ENCODE assay signal across 7 cellular contexts in the genomic region with DNA sequence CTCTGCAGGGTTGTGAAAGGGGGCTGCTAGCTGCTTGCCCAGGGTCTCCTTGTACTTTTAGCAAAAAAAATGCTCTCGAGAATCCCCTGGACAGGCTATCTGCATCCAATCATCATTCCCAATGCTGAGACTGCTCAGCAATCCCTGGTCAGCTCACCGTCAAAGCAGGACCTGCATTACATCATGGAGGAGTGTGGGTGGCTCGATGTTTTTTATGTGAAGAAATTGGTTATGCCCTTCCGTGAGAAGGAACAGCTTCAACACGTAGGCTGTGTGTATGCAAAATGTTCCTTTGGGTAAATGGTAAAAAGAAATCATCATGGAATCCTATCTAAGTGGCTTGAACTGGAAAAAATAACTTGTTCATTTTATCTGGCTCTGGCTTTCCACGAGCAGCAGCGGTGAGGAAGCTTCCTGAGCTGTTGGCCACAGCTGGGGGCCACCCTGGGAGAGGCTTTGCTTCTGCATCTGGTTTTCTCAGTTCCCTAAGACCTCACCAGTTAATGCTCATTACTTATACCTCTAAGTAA.
DNase-seq lines count a peak whose midpoint lies in the region; ATAC-seq and TF ChIP-seq lines count a peak whose summit lies in the region.

No MANE protein-coding gene starts in this region.

- H3K27ac Mint-ChIP-seq in T-helper 2 cell treated with Interferon-gamma antibody and Interleukin-4, amounts not matched to agents 5 μg/mL and 100 μg/mL, for 36 hours = peak overlapping the region; percentile 71

- peaks cover 22% of the 10 kb centered on the region for H3K36me3 Mint-ChIP-seq in T-helper 2 cell treated with Interferon-gamma antibody and Interleukin-4, amounts not matched to agents 5 μg/mL and 100 μg/mL, for 36 hours (ENCODE audit: low read depth)

- WGBS in esophagus squamous epithelium, 2 donors = 66 to 72% methylated on average over 6 to 7 of the region's 7 CpGs
- 75 to 78% (median 77%) methylated on average over 7 of the region's 7 CpGs for WGBS in stomach, 5 donors

- no peaks in the 10 kb centered on the region for H3K9me3 ChIP-seq in esophagus squamous epithelium
- no peaks in the 10 kb centered on the region for H3K9me3 ChIP-seq in stomach

- peak overlapping the region; percentile 80 for H3K4me3 Mint-ChIP-seq in T-helper 2 cell treated with Interferon-gamma antibody and Interleukin-4, amounts not matched to agents 5 μg/mL and 100 μg/mL, for 36 hours

- no peak overlapping the region for H3K4me3 ChIP-seq in esophagus squamous epithelium
- H3K4me3 ChIP-seq in stomach = no peak overlapping the region

- intact Hi-C loops in esophagus squamous epithelium (cut with DNase I) (no loop called here), stomach (cut with DNase I; ENCODE audit: low total_unique reads) (no loop called here)

- no peaks in the 10 kb centered on the region for H3K36me3 ChIP-seq in esophagus squamous epithelium
- no peaks in the 10 kb centered on the region for H3K36me3 ChIP-seq in stomach

- H3K27me3 Mint-ChIP-seq in T-helper 2 cell treated with Interferon-gamma antibody and Interleukin-4, amounts not matched to agents 5 μg/mL and 100 μg/mL, for 36 hours (ENCODE audit: low read depth) = no peaks in the 10 kb centered on the region

- H3K27ac ChIP-seq in esophagus squamous epithelium = peak overlapping the region in 3 of 4 donors; percentile 73 to 75 (median 74)
- H3K27ac ChIP-seq in stomach = peak overlapping the region in 4 of 5 donors; percentile 77 to 87 (median 80)

- no peaks in the 10 kb centered on the region for H3K9me3 Mint-ChIP-seq in T-helper 2 cell treated with Interferon-gamma antibody and Interleukin-4, amounts not matched to agents 5 μg/mL and 100 μg/mL, for 36 hours

- H3K4me1 Mint-ChIP-seq in T-helper 2 cell treated with Interferon-gamma antibody and Interleukin-4, amounts not matched to agents 5 μg/mL and 100 μg/mL, for 36 hours (ENCODE audit: low read depth) = peaks cover 91% of the 10 kb centered on the region

- no peak for TF ChIP-seq EP300 in stomach (IDR thresholded peaks at IDR 0.05)

- no peak for TF ChIP-seq CTCF in esophagus squamous epithelium (IDR thresholded peaks at IDR 0.05)
- no peak for TF ChIP-seq CTCF in stomach (IDR thresholded peaks at IDR 0.05)
- no peak for TF ChIP-seq CTCF in GM10266 (IDR thresholded peaks at IDR 0.05; ENCODE audit: control insufficient read depth, insufficient read depth, low read depth, missing control alignments)

- H3K27me3 ChIP-seq in esophagus squamous epithelium = no peaks in the 10 kb centered on the region
- H3K27me3 ChIP-seq in stomach = no peaks in the 10 kb centered on the region

- ATAC-seq in HG02588 (IDR thresholded peaks at IDR 0.05; ENCODE audit: unreplicated experiment) (peak; percentile 40), GM18870 (IDR thresholded peaks at IDR 0.05; ENCODE audit: unreplicated experiment) (no peak), HG03045 (IDR thresholded peaks at IDR 0.05; ENCODE audit: unreplicated experiment) (no peak)

- no peak for TF ChIP-seq POLR2A in esophagus squamous epithelium (IDR thresholded peaks at IDR 0.05)
- TF ChIP-seq POLR2A in stomach (IDR thresholded peaks at IDR 0.05) = no peak

- peak; percentile 55 for DNase-seq in T-helper 2 cell treated with Interferon-gamma antibody and Interleukin-4, amounts not matched to agents 5 μg/mL and 100 μg/mL, for 36 hours (ENCODE audit: low spot score)
- DNase-seq in esophagus squamous epithelium (lab: John Stamatoyannopoulos, UW) (no peak), stomach (no peak), GM10266 (ENCODE audit: extremely low spot score) (no peak)

- H3K4me1 ChIP-seq in esophagus squamous epithelium = peaks cover 18 to 68% (median 27%) of the 10 kb centered on the region in 3 donors
- H3K4me1 ChIP-seq in stomach = peaks cover 9 to 60% (median 38%) of the 10 kb centered on the region in 4 donors
